In the genomic region with DNA sequence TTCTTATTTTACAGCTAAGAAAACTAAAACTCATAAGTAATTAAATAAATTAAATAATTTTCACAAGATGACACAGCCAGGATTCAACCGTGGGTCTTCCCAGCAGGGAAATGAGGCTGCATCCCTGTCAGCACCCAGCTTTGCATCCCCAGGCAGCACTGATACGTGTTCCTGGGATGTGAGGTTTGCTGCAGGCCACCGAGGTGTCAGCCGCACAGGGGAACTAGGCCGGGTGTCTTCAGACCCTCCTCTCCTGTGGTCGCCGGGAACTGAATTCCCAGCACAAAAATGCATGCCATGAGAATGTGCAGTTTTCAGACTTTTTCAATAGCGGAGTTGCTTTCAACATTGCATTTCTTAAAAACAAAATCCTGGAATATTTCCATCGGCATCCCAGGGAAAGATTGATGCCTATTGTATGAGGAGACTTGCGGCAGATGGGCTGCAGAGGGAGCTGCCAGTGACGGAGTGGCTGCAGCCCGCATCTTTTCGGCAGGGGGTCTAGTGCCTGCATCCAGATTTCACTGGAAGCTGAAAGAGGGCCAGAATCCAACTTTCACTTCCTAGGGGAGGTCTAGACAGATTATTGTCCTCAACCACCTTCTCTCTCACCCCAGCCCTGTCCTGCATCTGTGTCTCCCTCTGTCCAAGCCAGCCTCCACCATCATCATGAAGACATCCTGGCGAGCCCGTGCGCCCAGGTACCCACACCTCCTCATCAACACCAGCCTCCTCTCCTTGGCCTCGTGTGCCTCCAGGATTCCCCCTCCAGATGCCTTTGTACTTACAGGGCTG, we compare ENCODE assay signal across 22 cellular contexts. TPM values are rescaled to one million over a fixed set of nuclear protein-coding genes. Genes with fewer than 3 reads are reported as not detected.
DNase-seq lines count a peak whose midpoint lies in the region; ATAC-seq and TF ChIP-seq lines count a peak whose summit lies in the region.
"Had no signal": no experiment of that assay in that cellular context is flagged by ENCODE, and none has a peak within 500 bp of the region (broad histone marks: within the 10 kb centered on the region; RNA-seq: fewer than 3 reads in every experiment).

No MANE protein-coding gene starts in this region.

- no peak overlapping the region for H3K27ac Mint-ChIP-seq in chondrocyte (ENCODE audit: unreplicated experiment)

- H3K4me1 Mint-ChIP-seq in chondrocyte (ENCODE audit: low read depth) = peaks cover 18% of the 10 kb centered on the region

- peaks cover 0 to 17% (median 0%) of the 10 kb centered on the region in 11 experiments; a peak in 4 of 22 replicates for H3K36me3 ChIP-seq in BLaER1 treated with 17β-estradiol and CSF1 and Interleukin-3, amounts not matched to agents 10 nM and 100 nM
- H3K36me3 ChIP-seq: SJSA1 had no signal

- H3K4me3 ChIP-seq in BLaER1 treated with 17β-estradiol and CSF1 and Interleukin-3, amounts not matched to agents 10 nM and 100 nM = no peak overlapping the region
- H3K4me3 ChIP-seq: SJSA1 had no signal

- no peaks in the 10 kb centered on the region for H3K9me3 Mint-ChIP-seq in chondrocyte (ENCODE audit: low read depth)
- H3K9me3 Mint-ChIP-seq: CD4-positive, CD25-positive, alpha-beta regulatory T cell had no signal

- no peaks in the 10 kb centered on the region for H3K36me3 Mint-ChIP-seq in chondrocyte (ENCODE audit: low read depth)
- H3K36me3 Mint-ChIP-seq: CD4-positive, CD25-positive, alpha-beta regulatory T cell had no signal

- DNase-seq in NCI-H2171 treated with DMSO at 0.1 percent for 48 hours (lab: John Stamatoyannopoulos, UW) (peak; percentile 86), chondrocyte (ENCODE audit: low spot score) (peak; percentile 62), posterior vena cava (ENCODE audit: low spot score) (peak; percentile 63), SIG-M5 treated with dmso at 0.1 percent for 504 hours (lab: John Stamatoyannopoulos, UW; ENCODE audit: unreplicated experiment) (no peak), NAMALWA (ENCODE audit: low spot score) (no peak)
- DNase-seq: Caco-2; CD4-positive, CD25-positive, alpha-beta regulatory T cell; DMS53; HCEC 1CT; NCI-H1048; NCI-H1436 treated with DMSO at 0.1 percent for 48 hours; NCI-H2081 treated with DMSO at 0.1 percent for 48 hours; NCI-H226; NCI-H526 treated with DMSO at 0.1 percent for 48 hours; OCI-M1; RPMI8226 had no signal

- H3K4me3 Mint-ChIP-seq in chondrocyte (ENCODE audit: unreplicated experiment) = no peak overlapping the region
- H3K4me3 Mint-ChIP-seq: CD4-positive, CD25-positive, alpha-beta regulatory T cell had no signal

- peak overlapping the region in 9 of 11 experiments; percentile 90 to 99 (median 99); a peak in 15 of 22 replicates for H3K4me2 ChIP-seq in BLaER1 treated with 17β-estradiol and CSF1 and Interleukin-3, amounts not matched to agents 10 nM and 100 nM
- H3K4me2 ChIP-seq: KMS-11 had no signal

- no peaks in the 10 kb centered on the region for H3K9me3 ChIP-seq in BLaER1 treated with 17β-estradiol and CSF1 and Interleukin-3, amounts not matched to agents 10 nM and 100 nM (replicated peaks in 1 of 11)
- H3K9me3 ChIP-seq: Caco-2, SJSA1 had no signal

- peaks cover 69 to 100% (median 97%) of the 10 kb centered on the region in 10 experiments for H3K4me1 ChIP-seq in BLaER1 treated with 17β-estradiol and CSF1 and Interleukin-3, amounts not matched to agents 10 nM and 100 nM
- H3K4me1 ChIP-seq: SJSA1 had no signal

- ATAC-seq in GM21717 (IDR thresholded peaks at IDR 0.05; ENCODE audit: unreplicated experiment) = no peak
- ATAC-seq in HG03439 (IDR thresholded peaks at IDR 0.05; ENCODE audit: unreplicated experiment) = no peak

- no peaks in the 10 kb centered on the region for H3K27me3 ChIP-seq in BLaER1 treated with 17β-estradiol and CSF1 and Interleukin-3, amounts not matched to agents 10 nM and 100 nM

- intact Hi-C loops in posterior vena cava (cut with DNase I) = no loop called here

- TF ChIP-seq CTCF in chondrocyte (IDR thresholded peaks at IDR 0.05) = no peak

- H4K20me1 ChIP-seq in BLaER1 treated with 17β-estradiol and CSF1 and Interleukin-3, amounts not matched to agents 10 nM and 100 nM = no peaks in the 10 kb centered on the region

- 0 out of 22 replicates have a peak overlapping the region, but pooled peaks of 1 of the 11 experiments have one; percentile 35 for H3K9ac ChIP-seq in BLaER1 treated with 17β-estradiol and CSF1 and Interleukin-3, amounts not matched to agents 10 nM and 100 nM
- H3K9ac ChIP-seq: KMS-11 had no signal

- H3K27ac ChIP-seq in BLaER1 treated with 17β-estradiol and CSF1 and Interleukin-3, amounts not matched to agents 10 nM and 100 nM = peak overlapping the region in 5 of 11 experiments; percentile 12 to 99 (median 97); a peak in 7 of 22 replicates
- H3K27ac ChIP-seq: KMS-11, SJSA1 had no signal

- peaks cover 39% of the 10 kb centered on the region for H3K27me3 Mint-ChIP-seq in chondrocyte (ENCODE audit: low read depth)

RNA-seq across cellular contexts. Expression of gene LRTM2, which starts 12.6 kb away (rescaled TPM):
- not detected in 3 replicates for total RNA-seq in chondrocyte
- not detected for total RNA-seq in posterior vena cava
- total RNA-seq: Caco-2; CD4-positive, CD25-positive, alpha-beta regulatory T cell; M059J; SJSA1 had no signal

Comparison
In these comparisons a context has a peak if more than half of its experiments do, and no peak if none do; other contexts are left out.
1. DNase-seq: peak in NCI-H2171 treated with DMSO at 0.1 percent for 48 hours (single experiment), chondrocyte (single experiment) and posterior vena cava (single experiment); none in SIG-M5 treated with dmso at 0.1 percent for 504 hours (single experiment) and NAMALWA (single experiment).